ENCODE assay signal across 8 cellular contexts in genomic region chr7:1065263-1066260, GRCh38. TPM values are rescaled to one million over a fixed set of nuclear protein-coding genes. Genes with fewer than 3 reads are reported as not detected.
A peak's percentile ranks its signal among the peaks of the same experiment; 100 is the strongest.
DNase-seq lines count a peak whose midpoint lies in the region; ATAC-seq, FAIRE-seq and TF ChIP-seq lines count a peak whose summit lies in the region.

No MANE protein-coding gene starts in this region.

- H3K27me3 Mint-ChIP-seq in osteocyte (ENCODE audit: unreplicated experiment): no peaks in the 10 kb centered on the region

- TF ChIP-seq CTCF in osteocyte (IDR thresholded peaks at IDR 0.05) (peak; percentile 96), thoracic aorta (IDR thresholded peaks at IDR 0.05) (peak; percentile 94)

- H3K9me3 ChIP-seq in thoracic aorta: no peaks in the 10 kb centered on the region

- FAIRE-seq in GM19239 (lab: Jason Lieb, UNC): peak; percentile 56
- peak; percentile 64 for FAIRE-seq in HTR-8/SVneo (lab: Jason Lieb, UNC)
- FAIRE-seq in frontal cortex (lab: Jason Lieb, UNC): no peak

- peak overlapping the region; percentile 62 for H3K4me3 ChIP-seq in thoracic aorta

- peak; percentile 87 for DNase-seq in Ammon's horn (ENCODE audit: low spot score)
- DNase-seq in GM19239 (ENCODE audit: insufficient read length, low spot score): peak; percentile 100
- peak; percentile 92 for DNase-seq in HTR-8/SVneo (ENCODE audit: insufficient read length, low spot score)
- peak; percentile 83 for DNase-seq in SK-MEL-5 (ENCODE audit: low read depth, low spot score)
- DNase-seq in activated gamma-delta T cell treated with Interleukin-2 at 50 U/mL for 16 hours: peak; percentile 81
- peak; percentile 95 to 98 for DNase-seq in frontal cortex (ENCODE audit: low spot score in 2 of 2)
- DNase-seq in osteocyte (ENCODE audit: extremely low spot score, unreplicated experiment): peak; percentile 93
- DNase-seq in thoracic aorta (ENCODE audit: low spot score): peak; percentile 46

- peaks cover 2% of the 10 kb centered on the region for H3K4me1 Mint-ChIP-seq in osteocyte (ENCODE audit: unreplicated experiment)

- no peaks in the 10 kb centered on the region for H3K27me3 ChIP-seq in thoracic aorta (replicated peaks; ENCODE audit: insufficient read depth)

- no peak overlapping the region for H3K4me3 Mint-ChIP-seq in osteocyte (ENCODE audit: unreplicated experiment)

- no peaks in the 10 kb centered on the region for H3K36me3 Mint-ChIP-seq in osteocyte (ENCODE audit: unreplicated experiment)

- no peaks in the 10 kb centered on the region for H3K9me3 Mint-ChIP-seq in osteocyte (ENCODE audit: unreplicated experiment)

- no peak overlapping the region for H3K27ac ChIP-seq in thoracic aorta

- in situ Hi-C loops in SK-MEL-5 (cut with HindIII; ENCODE audit: low pct_unique_long_range_greater_than_20kb, low sequenced_read_pairs): no loop called here

- H3K4me1 ChIP-seq in thoracic aorta (ENCODE audit: control insufficient read depth in 1 of 2, low read depth in 2 of 2): peaks cover 0 to 10% of the 10 kb centered on the region in 2 donors

- peak; percentile 47 for ATAC-seq in thoracic aorta (ENCODE audit: insufficient number of reproducible peaks, low FRiP score, low read depth)

- no peaks in the 10 kb centered on the region for H3K36me3 ChIP-seq in thoracic aorta

- no peak overlapping the region for H3K27ac Mint-ChIP-seq in osteocyte (ENCODE audit: unreplicated experiment)

RNA-seq across cellular contexts. Expression of gene GPR146, which starts 21.2 kb away (rescaled TPM):
- total RNA-seq in SK-MEL-5 (2014; rRNA removed; shearing (Covaris generic)): 8.4 and 10.4 TPM in 2 replicates
- polyA plus RNA-seq in SK-MEL-5 (2015; cell fraction: cytosol; rRNA removed): 8.0 and 13.3 TPM in 2 replicates
- polyA plus RNA-seq in SK-MEL-5 (2015; cell fraction: nucleus; rRNA removed): 5.7 and 10.0 TPM in 2 replicates
- total RNA-seq in frontal cortex (0.82 TPM), osteocyte (1.9 and 2.8 TPM in 2 replicates), thoracic aorta (10 to 100 TPM in 1 of 2 donors, 1 to 10 TPM in 1; 9.0 to 20.3 TPM)

RNA-seq across cellular contexts. Expression of gene GPER1, which starts 22.4 kb away (rescaled TPM):
- 0.11 and 0.13 TPM in 2 replicates for total RNA-seq in SK-MEL-5 (2014; rRNA removed; shearing (Covaris generic))
- polyA plus RNA-seq in SK-MEL-5 (2015; cell fraction: cytosol; rRNA removed): 0.31 and 0.38 TPM in 2 replicates
- 0.43 TPM in 1 of 2 replicates, not detected in the other for polyA plus RNA-seq in SK-MEL-5 (2015; cell fraction: nucleus; rRNA removed)
- total RNA-seq in frontal cortex: 1.6 TPM
- total RNA-seq in osteocyte: 2.5 and 3.0 TPM in 2 replicates
- total RNA-seq in thoracic aorta: 1 to 10 TPM; 3.9 to 5.3 TPM

Comparison
In these comparisons a context has a peak if more than half of its experiments do, and no peak if none do; other contexts are left out.
1. DNase-seq: peak in every context shown above with its lines; median percentile 100 in GM19239; 96 in frontal cortex; 93 in osteocyte; 92 in HTR-8/SVneo; 87 in Ammon's horn; 83 in SK-MEL-5; 81 in activated gamma-delta T cell treated with Interleukin-2 at 50 U/mL for 16 hours; 46 in thoracic aorta.